33 cellular contexts compared by ENCODE assay signal in the genomic region with DNA sequence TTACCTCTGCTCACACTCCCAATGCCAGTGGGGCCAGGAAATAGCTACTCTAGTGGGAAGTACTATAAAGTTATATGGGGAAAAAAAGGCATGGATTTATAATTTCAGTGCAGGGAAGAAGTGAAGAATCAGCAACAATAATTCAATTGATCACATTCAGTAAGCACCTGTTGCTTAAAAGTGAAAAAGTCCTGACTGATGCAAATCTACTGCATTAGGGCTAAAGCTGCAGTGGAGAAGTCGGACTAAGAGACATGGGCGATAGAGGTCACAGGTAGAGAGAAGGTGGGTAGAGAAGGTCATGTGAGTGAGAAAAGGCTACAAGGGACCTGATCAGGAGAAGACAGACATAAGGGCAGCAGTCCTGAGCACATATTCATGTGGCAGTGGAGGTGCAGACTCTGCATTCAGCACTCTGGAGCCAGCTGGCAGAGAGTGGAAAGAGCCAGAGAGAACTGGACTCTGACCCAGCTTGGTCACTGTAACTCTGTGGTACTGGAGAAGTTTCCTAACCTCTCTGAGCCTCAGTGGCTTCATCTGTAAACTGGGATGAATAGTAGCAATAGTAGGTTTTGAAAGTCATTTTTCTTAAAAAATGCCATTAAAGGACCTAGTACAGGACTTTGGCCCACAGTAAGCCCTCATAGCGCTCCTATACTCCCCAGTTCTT. TPM values are rescaled to one million over a fixed set of nuclear protein-coding genes. Genes with fewer than 3 reads are reported as not detected.
"Had no signal": no experiment of that assay in that cellular context is flagged by ENCODE, and none has a peak within 500 bp of the region (broad histone marks: within the 10 kb centered on the region; RNA-seq: fewer than 3 reads in every experiment).

No MANE protein-coding gene starts in this region.

- DNase-seq: activated CD4-positive, alpha-beta memory T cell treated with anti-CD3 and anti-CD28 coated beads, Interleukin-2, amount 10 ng/mL, durations not matched to agents 7 days and 5 days; activated CD4-positive, alpha-beta T cell treated with anti-CD3 and anti-CD28 coated beads for 36 hours; activated gamma-delta T cell; activated naive CD4-positive, alpha-beta T cell treated with Interleukin-2 at 50 U/mL for 16 hours; activated naive CD8-positive, alpha-beta T cell treated with anti-CD3 and anti-CD28 coated beads, Interleukin-2, amount 10 ng/mL, durations not matched to agents 7 days and 5 days; activated T-cell treated with anti-CD3 and anti-CD28 coated beads, Interleukin-2, amount 50 U/mL, for 24 hours; amygdala; Karpas-422; KBM-7; NCI-H1048; NCI-H1105 treated with DMSO at 0.1 percent for 48 hours; NCI-H1436; NCI-H1694; NCI-H1930; NCI-H2081 treated with DMSO at 0.1 percent for 48 hours; NCI-H226; NCI-H446 treated with DMSO at 0.1 percent for 48 hours; NCI-H524 treated with DMSO at 0.1 percent for 48 hours; NCI-H748 treated with DMSO at 0.1 percent for 48 hours; NK-92 treated with Interleukin-12 subunit alpha and Interleukin-12 subunit beta, amount 100 ng/mL, for 24 hours; PC-3; RPMI8226; SHP77 treated with DMSO at 0.1 percent for 48 hours; SK-N-SH had no signal

- H3K4me1 ChIP-seq: ascending aorta, SJSA1 had no signal

- H3K36me3 Mint-ChIP-seq: activated naive CD4-positive, alpha-beta T cell treated with anti-CD3 and anti-CD28 coated beads, Interleukin-2, amount 50 U/mL, for 24 hours; activated naive CD8-positive, alpha-beta T cell treated with anti-CD3 and anti-CD28 coated beads, Interleukin-2, amount 10 ng/mL, durations not matched to agents 7 days and 5 days had no signal

- H3K27ac ChIP-seq: ascending aorta, cardiac muscle cell, SJSA1 had no signal

- ATAC-seq: activated CD4-positive, alpha-beta T cell treated with anti-CD3 and anti-CD28 coated beads for 36 hours; PC-3 had no signal

- H3K4me3 Mint-ChIP-seq: activated CD4-positive, alpha-beta memory T cell treated with anti-CD3 and anti-CD28 coated beads, Interleukin-2, amount 10 ng/mL, durations not matched to agents 7 days and 5 days; activated CD4-positive, alpha-beta T cell treated with anti-CD3 and anti-CD28 coated beads for 36 hours; activated naive CD4-positive, alpha-beta T cell treated with anti-CD3 and anti-CD28 coated beads, Interleukin-2, amount 50 U/mL, for 24 hours; activated naive CD8-positive, alpha-beta T cell treated with anti-CD3 and anti-CD28 coated beads, Interleukin-2, amount 10 ng/mL, durations not matched to agents 7 days and 5 days; activated T-cell treated with anti-CD3 and anti-CD28 coated beads, Interleukin-2, amount 50 U/mL, for 24 hours; T-helper 1 cell treated with Interleukin-12 subunit alpha and Interleukin-12 subunit beta and Interleukin-4 antibody, amounts not matched to agents 30 μg/mL and 1 μg/mL, for 36 hours; T-helper 2 cell treated with Interferon-gamma antibody and Interleukin-4, amounts not matched to agents 5 μg/mL and 100 μg/mL, for 36 hours had no signal

- H3K27me3 ChIP-seq: ascending aorta, cardiac muscle cell, Peyer's patch, SJSA1 had no signal

- H3K9me3 ChIP-seq: ascending aorta, Peyer's patch, SJSA1, SK-N-SH had no signal

- H3K27me3 Mint-ChIP-seq: activated CD4-positive, alpha-beta T cell treated with anti-CD3 and anti-CD28 coated beads for 36 hours; activated naive CD4-positive, alpha-beta T cell treated with anti-CD3 and anti-CD28 coated beads, Interleukin-2, amount 50 U/mL, for 24 hours; activated T-cell treated with anti-CD3 and anti-CD28 coated beads, Interleukin-2, amount 50 U/mL, for 24 hours had no signal

- H3K36me3 ChIP-seq: ascending aorta, cardiac muscle cell, Peyer's patch, SJSA1 had no signal

- H3K27ac Mint-ChIP-seq: activated CD4-positive, alpha-beta memory T cell treated with anti-CD3 and anti-CD28 coated beads, Interleukin-2, amount 10 ng/mL, durations not matched to agents 7 days and 5 days; activated CD4-positive, alpha-beta T cell treated with anti-CD3 and anti-CD28 coated beads for 36 hours; activated naive CD4-positive, alpha-beta T cell treated with anti-CD3 and anti-CD28 coated beads, Interleukin-2, amount 50 U/mL, for 24 hours; activated naive CD8-positive, alpha-beta T cell treated with anti-CD3 and anti-CD28 coated beads, Interleukin-2, amount 10 ng/mL, durations not matched to agents 7 days and 5 days; activated T-cell treated with anti-CD3 and anti-CD28 coated beads, Interleukin-2, amount 50 U/mL, for 24 hours; activated T-helper 2 cell treated with anti-CD3 and anti-CD28 coated beads, Interferon-gamma antibody, Interleukin-2, Interleukin-4, amounts not matched to agents 10 μg/mL and 5 μg/mL and 100 μg/mL, durations not matched to agents 14 hours and 24 hours and 36 hours; T-helper 1 cell treated with Interleukin-12 subunit alpha and Interleukin-12 subunit beta and Interleukin-4 antibody, amounts not matched to agents 30 μg/mL and 1 μg/mL, for 36 hours; T-helper 2 cell treated with Interferon-gamma antibody and Interleukin-4, amounts not matched to agents 5 μg/mL and 100 μg/mL, for 36 hours had no signal

- H3K9me3 Mint-ChIP-seq: activated CD4-positive, alpha-beta memory T cell treated with anti-CD3 and anti-CD28 coated beads, Interleukin-2, amount 10 ng/mL, durations not matched to agents 7 days and 5 days; activated naive CD4-positive, alpha-beta T cell treated with anti-CD3 and anti-CD28 coated beads, Interleukin-2, amount 50 U/mL, for 24 hours; activated naive CD8-positive, alpha-beta T cell treated with anti-CD3 and anti-CD28 coated beads, Interleukin-2, amount 10 ng/mL, durations not matched to agents 7 days and 5 days; activated T-cell treated with anti-CD3 and anti-CD28 coated beads, Interleukin-2, amount 50 U/mL, for 24 hours; activated T-helper 2 cell treated with anti-CD3 and anti-CD28 coated beads, Interferon-gamma antibody, Interleukin-2, Interleukin-4, amounts not matched to agents 10 μg/mL and 5 μg/mL and 100 μg/mL, durations not matched to agents 14 hours and 24 hours and 36 hours; T-helper 1 cell treated with Interleukin-12 subunit alpha and Interleukin-12 subunit beta and Interleukin-4 antibody, amounts not matched to agents 30 μg/mL and 1 μg/mL, for 36 hours; T-helper 2 cell treated with Interferon-gamma antibody and Interleukin-4, amounts not matched to agents 5 μg/mL and 100 μg/mL, for 36 hours had no signal

- H3K4me3 ChIP-seq: ascending aorta, cardiac muscle cell, Peyer's patch, SJSA1 had no signal

RNA-seq across cellular contexts. Expression of a gene that starts 17.6 kb away (rescaled TPM):
- total RNA-seq: ascending aorta, cardiac muscle cell, MCF 10A had no signal
